In genomic region chr9:72721086-72721485, GRCh38 we compare ENCODE assay signal across 21 cellular contexts.
"Had no signal": no experiment of that assay in that cellular context is flagged by ENCODE, and none has a peak within 500 bp of the region (broad histone marks: within the 10 kb centered on the region; RNA-seq: fewer than 3 reads in every experiment).

No MANE protein-coding gene starts in this region.

- H3K4me1 ChIP-seq: left ventricle myocardium inferior, pancreas, right lobe of liver had no signal

- H3K27ac Mint-ChIP-seq: activated CD8-positive, alpha-beta T cell treated with anti-CD3 and anti-CD28 coated beads for 36 hours; activated naive CD4-positive, alpha-beta T cell treated with anti-CD3 and anti-CD28 coated beads, Interleukin-2, amount 10 ng/mL, durations not matched to agents 7 days and 5 days; activated naive CD8-positive, alpha-beta T cell treated with anti-CD3 and anti-CD28 coated beads, Interleukin-2, amount 50 U/mL, for 24 hours; stimulated activated naive CD8-positive, alpha-beta T cell treated with anti-CD3 and anti-CD28 coated beads, Interleukin-15, amount 100 ng/mL, for 72 hours; type B pancreatic cell had no signal

- H3K27me3 Mint-ChIP-seq: activated naive CD4-positive, alpha-beta T cell treated with anti-CD3 and anti-CD28 coated beads, Interleukin-2, amount 10 ng/mL, durations not matched to agents 7 days and 5 days had no signal

- H3K4me3 ChIP-seq: dorsolateral prefrontal cortex, left ventricle myocardium inferior, pancreas, right lobe of liver had no signal

- H3K9me3 ChIP-seq: neutrophil, pancreas, right lobe of liver had no signal

- H3K4me1 Mint-ChIP-seq: activated naive CD4-positive, alpha-beta T cell treated with anti-CD3 and anti-CD28 coated beads, Interleukin-2, amount 10 ng/mL, durations not matched to agents 7 days and 5 days; activated naive CD8-positive, alpha-beta T cell treated with anti-CD3 and anti-CD28 coated beads, Interleukin-2, amount 50 U/mL, for 24 hours; stimulated activated naive CD8-positive, alpha-beta T cell treated with anti-CD3 and anti-CD28 coated beads, Interleukin-15, amount 100 ng/mL, for 72 hours had no signal

- H3K27me3 ChIP-seq: brain microvascular endothelial cell, dorsolateral prefrontal cortex, neutrophil, pancreas, right lobe of liver had no signal

- DNase-seq: activated CD4-positive, alpha-beta T cell treated with anti-CD3 and anti-CD28 coated beads for 48 hours; activated CD4-positive, CD25-positive, alpha-beta regulatory T cell; activated CD8-positive, alpha-beta T cell treated with anti-CD3 and anti-CD28 coated beads for 36 hours; activated naive CD4-positive, alpha-beta T cell treated with anti-CD3 and anti-CD28 coated beads, Interleukin-2, amount 10 ng/mL, durations not matched to agents 7 days and 5 days; activated naive CD8-positive, alpha-beta T cell treated with anti-CD3 and anti-CD28 coated beads, Interleukin-2, amount 50 U/mL, for 24 hours; activated T-cell treated with anti-CD3 and anti-CD28 coated beads, Interleukin-2, amount 50 U/mL, for 4 hours; aorta; brain microvascular endothelial cell; central memory CD4-positive, alpha-beta T cell; dorsolateral prefrontal cortex; foreskin fibroblast; left ventricle myocardium inferior; mammary epithelial cell; pancreas; right lobe of liver; small intestine; stimulated activated CD4-positive, alpha-beta T cell treated with anti-CD3 and anti-CD28 coated beads, Interleukin-4, amount 100 ng/mL, for 1 hour; stimulated activated naive CD8-positive, alpha-beta T cell treated with anti-CD3 and anti-CD28 coated beads, Interleukin-15, amount 100 ng/mL, for 72 hours had no signal

- H3K36me3 Mint-ChIP-seq: activated naive CD4-positive, alpha-beta T cell treated with anti-CD3 and anti-CD28 coated beads, Interleukin-2, amount 10 ng/mL, durations not matched to agents 7 days and 5 days; type B pancreatic cell had no signal

- H3K4me3 Mint-ChIP-seq: activated CD8-positive, alpha-beta T cell treated with anti-CD3 and anti-CD28 coated beads for 36 hours; activated naive CD4-positive, alpha-beta T cell treated with anti-CD3 and anti-CD28 coated beads, Interleukin-2, amount 10 ng/mL, durations not matched to agents 7 days and 5 days; activated naive CD8-positive, alpha-beta T cell treated with anti-CD3 and anti-CD28 coated beads, Interleukin-2, amount 50 U/mL, for 24 hours; activated T-cell treated with anti-CD3 and anti-CD28 coated beads, Interleukin-2, amount 50 U/mL, for 4 hours; stimulated activated naive CD8-positive, alpha-beta T cell treated with anti-CD3 and anti-CD28 coated beads, Interleukin-15, amount 100 ng/mL, for 72 hours; type B pancreatic cell had no signal

- H3K9me3 Mint-ChIP-seq: activated CD8-positive, alpha-beta T cell treated with anti-CD3 and anti-CD28 coated beads for 36 hours; activated naive CD4-positive, alpha-beta T cell treated with anti-CD3 and anti-CD28 coated beads, Interleukin-2, amount 10 ng/mL, durations not matched to agents 7 days and 5 days; activated naive CD8-positive, alpha-beta T cell treated with anti-CD3 and anti-CD28 coated beads, Interleukin-2, amount 50 U/mL, for 24 hours; activated T-cell treated with anti-CD3 and anti-CD28 coated beads, Interleukin-2, amount 50 U/mL, for 4 hours; stimulated activated naive CD8-positive, alpha-beta T cell treated with anti-CD3 and anti-CD28 coated beads, Interleukin-15, amount 100 ng/mL, for 72 hours; type B pancreatic cell had no signal

- H3K27ac ChIP-seq: brain microvascular endothelial cell, dorsolateral prefrontal cortex, epithelial cell of prostate, left ventricle myocardium inferior, neutrophil, pancreas, right lobe of liver had no signal

- H3K36me3 ChIP-seq: brain microvascular endothelial cell, left ventricle myocardium inferior, neutrophil, pancreas, right lobe of liver had no signal
